In genomic region chr2:156803243-156803642, GRCh38 we compare ENCODE assay signal across 16 cellular contexts.
DNase-seq lines count a peak whose midpoint lies in the region; ATAC-seq and TF ChIP-seq lines count a peak whose summit lies in the region.
"Had no signal": no experiment of that assay in that cellular context is flagged by ENCODE, and none has a peak within 500 bp of the region (broad histone marks: within the 10 kb centered on the region; RNA-seq: fewer than 3 reads in every experiment).

No MANE protein-coding gene starts in this region.

- DNase-seq in NCI-H2107 treated with DMSO at 0.1 percent for 48 hours (lab: John Stamatoyannopoulos, UW; ENCODE audit: unreplicated experiment) (peak; percentile 71), NCI-H2107 (lab: John Stamatoyannopoulos, UW) (no peak), NCI-H82 treated with DMSO at 0.1 percent for 48 hours (lab: John Stamatoyannopoulos, UW; ENCODE audit: unreplicated experiment) (peak; percentile 87), iPS-NIHi7 (ENCODE audit: extremely low spot score) (peak; percentile 29), suprapubic skin (ENCODE audit: low spot score in 2 of 2) (no peak), mucosa of gallbladder (ENCODE audit: low spot score) (no peak)
- DNase-seq: DMS 273 treated with DMSO at 0.1 percent for 48 hours; esophagus squamous epithelium; SJCRH30; stimulated activated CD4-positive, alpha-beta T cell treated with anti-CD3 and anti-CD28 coated beads, Interleukin-2, amount 100 ng/mL, for 48 hours had no signal

- no peaks in the 10 kb centered on the region for H3K9me3 ChIP-seq in suprapubic skin
- H3K9me3 ChIP-seq: esophagus squamous epithelium, SJCRH30 had no signal

- ATAC-seq in GM19397 (IDR thresholded peaks at IDR 0.05; ENCODE audit: unreplicated experiment) (no peak), GM18520 (IDR thresholded peaks at IDR 0.05; ENCODE audit: unreplicated experiment) (no peak)
- ATAC-seq: activated CD4-positive, CD25-positive, alpha-beta regulatory T cell treated with anti-CD3 and anti-CD28 coated beads, Interleukin-2, amount 50 U/mL, for 24 hours; activated T-helper 17 cell treated with anti-CD3 and anti-CD28 coated beads, Interleukin-2, amount 50 U/mL, for 72 hours had no signal

- no peak for TF ChIP-seq CTCF in suprapubic skin (IDR thresholded peaks at IDR 0.05)

- no peak for TF ChIP-seq POLR2A in suprapubic skin (IDR thresholded peaks at IDR 0.05)

- no peak overlapping the region for H3K27ac ChIP-seq in suprapubic skin
- H3K27ac ChIP-seq: cardiac muscle cell, esophagus squamous epithelium, HL-60, SJCRH30 had no signal

- no peak for TF ChIP-seq EP300 in suprapubic skin (IDR thresholded peaks at IDR 0.05)

- no peaks in the 10 kb centered on the region for H3K36me3 ChIP-seq in suprapubic skin
- H3K36me3 ChIP-seq: cardiac muscle cell, esophagus squamous epithelium, SJCRH30 had no signal

- peaks cover 6% of the 10 kb centered on the region for H3K4me1 ChIP-seq in suprapubic skin
- H3K4me1 ChIP-seq: SJCRH30 had no signal

- WGBS in suprapubic skin: 32% methylated on average over 10 of the region's 10 CpGs

- H3K4me3 ChIP-seq in suprapubic skin: peak overlapping the region; percentile 22
- H3K4me3 ChIP-seq: cardiac muscle cell, esophagus squamous epithelium, SJCRH30 had no signal

- no peaks in the 10 kb centered on the region for H3K27me3 ChIP-seq in suprapubic skin
- H3K27me3 ChIP-seq: esophagus squamous epithelium, SJCRH30 had no signal

Comparison
In these comparisons a context has a peak if more than half of its experiments do, and no peak if none do; other contexts are left out.
1. DNase-seq: peak in NCI-H2107 treated with DMSO at 0.1 percent for 48 hours (single experiment), NCI-H82 treated with DMSO at 0.1 percent for 48 hours (single experiment) and iPS-NIHi7 (single experiment); none in NCI-H2107 (single experiment), suprapubic skin (0 of 2) and mucosa of gallbladder (single experiment).